6 cellular contexts compared by ENCODE assay signal in the genomic region with DNA sequence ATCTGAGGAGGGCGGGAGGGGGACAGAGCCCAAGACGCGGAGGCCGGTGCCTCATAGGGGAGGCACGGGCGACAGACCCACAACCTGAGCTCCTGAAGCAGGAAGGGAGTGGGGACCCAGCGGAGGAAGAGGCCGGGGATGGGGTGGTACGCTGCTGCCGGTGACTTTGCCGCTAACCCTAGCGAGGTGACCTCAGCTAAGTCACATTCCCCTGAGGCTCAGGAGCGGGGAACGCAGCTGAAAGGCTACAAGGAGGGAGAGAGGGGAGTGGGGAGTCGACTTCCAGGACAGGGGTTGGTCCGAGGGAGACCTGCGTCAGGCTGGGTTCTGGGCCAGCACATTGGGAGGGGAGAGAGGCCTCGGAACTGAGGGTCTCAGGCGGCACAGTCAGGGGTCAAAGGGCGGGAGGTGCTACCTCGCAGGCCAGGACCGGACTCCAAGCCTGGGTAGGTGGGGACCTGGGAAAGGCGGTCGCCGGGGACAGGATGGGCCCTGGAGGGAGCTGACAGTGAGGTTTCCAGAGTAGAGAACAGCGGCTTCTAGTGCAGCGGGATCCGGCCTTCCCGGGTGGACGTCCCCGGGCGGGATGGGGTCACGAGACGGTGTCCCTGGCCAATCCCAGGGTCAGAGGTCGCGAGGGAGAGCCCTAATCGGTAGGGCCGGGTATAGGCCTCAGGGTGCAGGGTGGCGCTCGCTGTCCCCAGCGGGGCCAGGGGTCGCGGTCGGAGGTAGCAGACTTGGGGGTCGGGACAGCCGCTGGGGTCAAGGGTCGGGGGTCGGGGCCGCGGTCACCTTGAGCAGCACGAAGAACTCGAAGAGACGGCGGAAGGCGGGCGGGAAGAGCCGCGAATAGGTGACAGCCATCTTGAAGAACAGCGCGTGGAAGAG. TPM values are rescaled to one million over a fixed set of nuclear protein-coding genes. Genes with fewer than 3 reads are reported as not detected.
DNase-seq lines count a peak whose midpoint lies in the region; ATAC-seq, FAIRE-seq and TF ChIP-seq lines count a peak whose summit lies in the region.

No MANE protein-coding gene starts in this region.

- H3K9me1 ChIP-seq in IMR-90 (ENCODE audit: insufficient read depth, low read length) (peaks cover 9% of the 10 kb centered on the region; the same call in 1 of the 2 replicates), K562 (ENCODE audit: control insufficient read depth, insufficient read depth, low read length) (peaks cover 16% of the 10 kb centered on the region)

- TF ChIP-seq CTCF in IMR-90 (conservative IDR thresholded peaks at IDR 0.05; ENCODE audit: low read depth, low read length): no peak
- no peak for TF ChIP-seq CTCF in K562 (IDR thresholded peaks at IDR 0.05 in 2 of 3, conservative IDR thresholded peaks at IDR 0.05 in 1 of 3; ENCODE audit: insufficient read depth in 2 of 3, low read depth in 1 of 3, low read length in 3 of 3)
- TF ChIP-seq CTCF in nephron (IDR thresholded peaks at IDR 0.05; ENCODE audit: unreplicated experiment in 3 of 3): no peak

- CTCF ChIA-PET in IMR-90 (lab: Yijun Ruan, JAX): interaction anchor here (0.5 kb wide), 1 partner anchor 175 kb away, joined by 4 read pairs; no protein-coding TSS in a partner anchor
- CTCF ChIA-PET in K562 (lab: Yijun Ruan, JAX; ENCODE audit: low intra/inter-chr PET ratio): interaction anchor here (0.6 kb wide), 1 partner anchor 476 kb away, joined by 3 read pairs; no protein-coding TSS in a partner anchor

- peak overlapping the region; percentile 66 for H3K27ac ChIP-seq in IMR-90 (ENCODE audit: insufficient read depth, low read length)
- H3K27ac ChIP-seq in K562 (ENCODE audit: extremely low read depth, low read depth, low read length): peak overlapping the region; percentile 100

- H3K4me1 ChIP-seq in IMR-90 (ENCODE audit: control insufficient read depth, insufficient read depth, low read length): peaks cover 33% of the 10 kb centered on the region
- H3K4me1 ChIP-seq in K562 (replicated peaks in 1 of 2; ENCODE audit: control insufficient read depth in 2 of 2, insufficient read depth in 2 of 2, low read length in 2 of 2): peaks cover 27 to 76% of the 10 kb centered on the region in 2 experiments

- peaks cover 59% of the 10 kb centered on the region for H3K79me2 ChIP-seq in K562 (ENCODE audit: control insufficient read depth, insufficient read depth, low read length)

- H3K56ac ChIP-seq in IMR-90 (ENCODE audit: extremely low read depth, insufficient read depth, low read length): peak overlapping the region; percentile 69

- H3K36me3 ChIP-seq in IMR-90 (ENCODE audit: control insufficient read depth, insufficient read depth, low read length) (no peaks in the 10 kb centered on the region), K562 (ENCODE audit: control insufficient read depth, insufficient read depth, low read length) (peaks cover 44% of the 10 kb centered on the region; the same call in 2 of the 3 replicates)

- H3K36me3 Mint-ChIP-seq in nephron (ENCODE audit: low read depth): no peaks in the 10 kb centered on the region

- no peak overlapping the region for H2BK15ac ChIP-seq in IMR-90 (ENCODE audit: low read depth, low read length)

- TF ChIP-seq RAD21 in IMR-90 (IDR thresholded peaks at IDR 0.05; ENCODE audit: low read length) (no peak), K562 (CRISPR knock-in tag; conservative IDR thresholded peaks at IDR 0.05 in 1 of 2, IDR thresholded peaks at IDR 0.05 in 1 of 2) (no peak)

- no peak for TF ChIP-seq EP300 in K562 (IDR thresholded peaks at IDR 0.05; ENCODE audit: low read length)

- H3K4ac ChIP-seq in IMR-90 (ENCODE audit: low read depth, low read length): peak overlapping the region; percentile 78

- H3K23ac ChIP-seq in IMR-90 (ENCODE audit: low read depth, low read length): peak overlapping the region; percentile 93

- H3K4me3 Mint-ChIP-seq in nephron: peak overlapping the region; percentile 89 to 94 (median 92)

- H2AK9ac ChIP-seq in IMR-90 (replicated peaks; ENCODE audit: low read depth, low read length, poor library complexity): peak overlapping the region; percentile 95

- H3K4me2 ChIP-seq in IMR-90 (ENCODE audit: low read depth, low read length) (peak overlapping the region; percentile 98), K562 (ENCODE audit: insufficient read depth, low read length) (peak overlapping the region; percentile 88)

- H3K27me3 Mint-ChIP-seq in nephron (ENCODE audit: low read depth): peaks cover 3% of the 10 kb centered on the region

- DNase-seq in IMR-90 (no peak), K562 (ENCODE audit: extremely low read depth in 1 of 4, low spot score in 3 of 4) (peak in 3 of 4 experiments; percentile 55 to 71 (median 67)), DMS 273 treated with DMSO at 0.1 percent for 48 hours (lab: John Stamatoyannopoulos, UW) (no peak), cerebellum (ENCODE audit: low spot score) (no peak), DMS 273 (lab: John Stamatoyannopoulos, UW; ENCODE audit: unreplicated experiment) (no peak)

- intact Hi-C loops in IMR-90 (cut with micrococcal nuclease) (no loop called here), K562 (cut with micrococcal nuclease) (loop anchor here (2.0 kb wide), 2 partner anchors 21 to 83 kb away; a partner anchor contains a TSS)

- in situ Hi-C loops in IMR-90 (cut with MboI; ENCODE audit: low sequenced_read_pairs): no loop called here
- in situ Hi-C loops in K562 (cut with MboI): no loop called here

- H3K9me3 ChIP-seq in IMR-90 (ENCODE audit: control insufficient read depth, insufficient read depth, low read length) (no peaks in the 10 kb centered on the region), K562 (replicated peaks; ENCODE audit: control insufficient read depth, insufficient read depth, low read depth, low read length) (no peaks in the 10 kb centered on the region)

- H3K9ac ChIP-seq in IMR-90 (ENCODE audit: low read depth, low read length): peak overlapping the region; percentile 93
- H3K9ac ChIP-seq in K562 (ENCODE audit: insufficient read depth in 1 of 2, low read depth in 2 of 2, low read length in 2 of 2): peak overlapping the region; percentile 88 to 99

- H3K27ac Mint-ChIP-seq in nephron: peak overlapping the region; percentile 27 to 79 (median 72)

- H3K4me3 ChIP-seq in IMR-90 (ENCODE audit: insufficient read depth, low read depth, low read length): peak overlapping the region; percentile 66
- peak overlapping the region; percentile 94 for H3K4me3 ChIP-seq in K562

- H3K14ac ChIP-seq in IMR-90 (replicated peaks; ENCODE audit: low read depth, low read length): peak overlapping the region; percentile 87

- peak overlapping the region; percentile 31 for H2BK5ac ChIP-seq in IMR-90 (ENCODE audit: low read depth, low read length, poor library complexity, severe bottlenecking)

- H3K79me1 ChIP-seq in IMR-90 (ENCODE audit: low read depth in 1 of 2, low read length in 2 of 2): peaks cover 0 to 46% of the 10 kb centered on the region in 2 experiments; a peak in 2 of 4 replicates

- peak; percentile 6 for FAIRE-seq in K562 (lab: Jason Lieb, UNC)

- H4K91ac ChIP-seq in IMR-90 (ENCODE audit: insufficient read depth, low read depth, low read length): peak overlapping the region; percentile 57

- no peak overlapping the region; the same call in 1 of the 2 replicates for H2BK120ac ChIP-seq in IMR-90 (ENCODE audit: low read depth, low read length)

- H3K9me3 Mint-ChIP-seq in nephron: no peaks in the 10 kb centered on the region

- H4K20me1 ChIP-seq in IMR-90 (ENCODE audit: insufficient read depth, low read length): peaks cover 57% of the 10 kb centered on the region
- H4K20me1 ChIP-seq in K562 (replicated peaks; ENCODE audit: control insufficient read depth, insufficient read depth, low read length): peaks cover 50% of the 10 kb centered on the region

- H3K27me3 ChIP-seq in IMR-90 (ENCODE audit: control insufficient read depth, insufficient read depth, low read length) (no peaks in the 10 kb centered on the region), K562 (ENCODE audit: control insufficient read depth in 2 of 2, insufficient read depth in 2 of 2, low read length in 2 of 2) (no peaks in the 10 kb centered on the region)

- no peak for TF ChIP-seq POLR2A in IMR-90 (IDR thresholded peaks at IDR 0.05; ENCODE audit: low read depth, low read length)
- TF ChIP-seq POLR2A in K562 (conservative IDR thresholded peaks at IDR 0.05): no peak

- TSS peak; percentile 55 for BruUV-seq in IMR-90 (replicated peaks; lab: Mats Ljungman, UMichigan)
- no TSS peak for BruUV-seq in K562 (replicated peaks; lab: Mats Ljungman, UMichigan)

- H2AK5ac ChIP-seq in IMR-90 (ENCODE audit: low read depth, low read length): peak overlapping the region; percentile 90

- dilution Hi-C loops in IMR-90 (cut with HindIII; ENCODE audit: low sequenced_read_pairs, unreplicated experiment): no loop called here

- H2AFZ ChIP-seq in IMR-90 (replicated peaks; ENCODE audit: low read length, poor library complexity): peak overlapping the region; percentile 84
- H2AFZ ChIP-seq in K562 (ENCODE audit: low read depth, low read length): peak overlapping the region; percentile 54; the same call in 1 of the 2 replicates

- POLR2A ChIA-PET in IMR-90 (lab: Charles Lee; ENCODE audit: unreplicated experiment): interaction anchor here (0.7 kb wide), 1 partner anchor 9 kb away, joined by 3 read pairs; no protein-coding TSS in a partner anchor
- POLR2A ChIA-PET in K562 (lab: Yijun Ruan, JAX): interaction anchor here (0.7 to 1.9 kb wide), 5 partner anchors 10 to 249 kb away, joined by 4 to 14 read pairs (median 6); a partner anchor contains a TSS

- H4K8ac ChIP-seq in IMR-90 (ENCODE audit: low read depth in 2 of 2, low read length in 2 of 2): peak overlapping the region; percentile 65 to 66; a peak in 3 of 4 replicates

- H3K18ac ChIP-seq in IMR-90 (ENCODE audit: low read depth, low read length): no peak overlapping the region

- peaks cover 16% of the 10 kb centered on the region for H3K4me1 Mint-ChIP-seq in nephron

- no peak overlapping the region for H2BK20ac ChIP-seq in IMR-90 (ENCODE audit: low read depth, low read length)

- no peak overlapping the region; the same call in 1 of the 2 replicates for H4K5ac ChIP-seq in IMR-90 (ENCODE audit: low read depth, low read length)

- WGBS in IMR-90 (ENCODE audit: extremely low coverage in 2 of 2, insufficient read length in 1 of 2), 2 experiments: 1% methylated on average over 37 of the region's 60 CpGs; no CpG with 5 or more reads in 1 of the 2 experiments
- WGBS in K562 (ENCODE audit: insufficient coverage, low coverage, missing lambda C conversion rate): under 1% methylated on average over 41 of the region's 60 CpGs

- no peak for ATAC-seq in IMR-90 (ENCODE audit: low read depth)
- no peak for ATAC-seq in K562

RNA-seq across cellular contexts. Expression of a gene that starts 0.7 kb away (rescaled TPM):
- total RNA-seq in IMR-90 (2012; rRNA removed) (22.6 and 26.4 TPM in 2 replicates), K562 (2014; rRNA removed) (135 and 169 TPM in 2 replicates), K562 (2014; rRNA removed; fragmentation: Illumina TruSeq; extraction: Trizol) (13.4 and 18.5 TPM in 2 replicates), K562 (2015; rRNA removed; fragmentation: Illumina TruSeq; extraction: Trizol) (59.7 and 60.9 TPM in 2 replicates), K562 (2021) (176 and 193 TPM in 2 replicates), cerebellum (37.5 TPM)
- polyA plus RNA-seq in IMR-90 (2012; rRNA removed) (153 and 181 TPM in 2 replicates), K562 (2011; rRNA removed) (83.2 and 158 TPM in 2 replicates), K562 (2014; fragmentation: Illumina TruSeq; extraction: Trizol) (63.6 and 79.5 TPM in 2 replicates), K562 (2014; fragmentation: Nextera tagmentation; extraction: Ambion mirVana) (under 1 TPM; 0.52 to 0.57 TPM), K562 (2014; rRNA removed) (225 and 231 TPM in 2 replicates)
- 88.4 and 194 TPM in 2 replicates for polyA plus RNA-seq in IMR-90 (2012; cell fraction: cytosol; rRNA removed)
- polyA plus RNA-seq in IMR-90 (2012; cell fraction: nucleus; rRNA removed; ENCODE audit: low replicate concordance): 867 and 2,100 TPM in 2 replicates
- total RNA-seq in K562 (2011; cell fraction: chromatin; rRNA removed; ENCODE audit: low replicate concordance): 157 and 512 TPM in 2 replicates
- 498 and 541 TPM in 2 replicates for total RNA-seq in K562 (2011; cell fraction: nucleolus; rRNA removed)
- total RNA-seq in K562 (2011; cell fraction: nucleoplasm; rRNA removed): 251 and 289 TPM in 2 replicates
- 163 and 311 TPM in 2 replicates for polyA plus RNA-seq in K562 (2011; cell fraction: cytosol; rRNA removed)
- 1,374 and 1,890 TPM in 2 replicates for polyA plus RNA-seq in K562 (2011; cell fraction: nucleus; rRNA removed)
- polyA plus RNA-seq in K562 (2012): 118 and 187 TPM in 2 replicates
- 18.2 and 31.6 TPM in 2 replicates for polyA minus RNA-seq in K562 (2011; rRNA and poly(A)+ RNA removed)
- 42.1 and 50.9 TPM in 2 replicates for polyA minus RNA-seq in K562 (2011; cell fraction: cytosol; rRNA and poly(A)+ RNA removed)
- polyA minus RNA-seq in K562 (2011; cell fraction: nucleus; rRNA and poly(A)+ RNA removed): 105 and 111 TPM in 2 replicates

RNA-seq across cellular contexts. Expression of a gene that starts 1.1 kb away (rescaled TPM):
- total RNA-seq in IMR-90 (2012; rRNA removed) (not detected in 2 replicates), K562 (2014; rRNA removed) (not detected in 2 replicates), K562 (2014; rRNA removed; fragmentation: Illumina TruSeq; extraction: Trizol) (not detected in 2 replicates), K562 (2015; rRNA removed; fragmentation: Illumina TruSeq; extraction: Trizol) (not detected in 2 replicates), K562 (2021) (not detected in 2 replicates), cerebellum (not detected)
- polyA plus RNA-seq in IMR-90 (2012; rRNA removed) (not detected in 2 replicates), K562 (2011; rRNA removed) (not detected in 2 replicates), K562 (2014; fragmentation: Illumina TruSeq; extraction: Trizol) (not detected in 2 replicates), K562 (2014; fragmentation: Nextera tagmentation; extraction: Ambion mirVana) (not detected), K562 (2014; rRNA removed) (not detected in 2 replicates)
- not detected in 2 replicates for polyA plus RNA-seq in IMR-90 (2012; cell fraction: cytosol; rRNA removed)
- not detected in 2 replicates for polyA plus RNA-seq in IMR-90 (2012; cell fraction: nucleus; rRNA removed; ENCODE audit: low replicate concordance)
- not detected in 2 replicates for total RNA-seq in K562 (2011; cell fraction: chromatin; rRNA removed; ENCODE audit: low replicate concordance)
- not detected in 2 replicates for total RNA-seq in K562 (2011; cell fraction: nucleolus; rRNA removed)
- total RNA-seq in K562 (2011; cell fraction: nucleoplasm; rRNA removed): not detected in 2 replicates
- polyA plus RNA-seq in K562 (2011; cell fraction: cytosol; rRNA removed): not detected in 2 replicates
- polyA plus RNA-seq in K562 (2011; cell fraction: nucleus; rRNA removed): not detected in 2 replicates
- not detected in 2 replicates for polyA plus RNA-seq in K562 (2012)
- polyA minus RNA-seq in K562 (2011; rRNA and poly(A)+ RNA removed): under 0.01 TPM in 2 replicates
- polyA minus RNA-seq in K562 (2011; cell fraction: cytosol; rRNA and poly(A)+ RNA removed): 667 TPM in 1 of 2 replicates, not detected in the other
- polyA minus RNA-seq in K562 (2011; cell fraction: nucleus; rRNA and poly(A)+ RNA removed): under 0.01 TPM in 1 of 2 replicates, not detected in the other

RNA-seq across cellular contexts. Expression of a gene that starts 6.2 kb away (rescaled TPM):
- total RNA-seq in IMR-90 (2012; rRNA removed): 270 and 272 TPM in 2 replicates
- 385 and 395 TPM in 2 replicates for polyA plus RNA-seq in IMR-90 (2012; rRNA removed)
- 751 and 1,323 TPM in 2 replicates for polyA plus RNA-seq in IMR-90 (2012; cell fraction: cytosol; rRNA removed)
- polyA plus RNA-seq in IMR-90 (2012; cell fraction: nucleus; rRNA removed; ENCODE audit: low replicate concordance): 398 and 523 TPM in 2 replicates
- total RNA-seq in K562 (2011; cell fraction: chromatin; rRNA removed; ENCODE audit: low replicate concordance): 25.1 and 70.9 TPM in 2 replicates
- 40.8 and 41.4 TPM in 2 replicates for total RNA-seq in K562 (2011; cell fraction: nucleolus; rRNA removed)
- total RNA-seq in K562 (2011; cell fraction: nucleoplasm; rRNA removed): 34.4 and 52.1 TPM in 2 replicates
- 82.3 and 124 TPM in 2 replicates for total RNA-seq in K562 (2014; rRNA removed)
- total RNA-seq in K562 (2014; rRNA removed; fragmentation: Illumina TruSeq; extraction: Trizol): 33.7 and 45.6 TPM in 2 replicates
- 52.7 and 54.9 TPM in 2 replicates for total RNA-seq in K562 (2015; rRNA removed; fragmentation: Illumina TruSeq; extraction: Trizol)
- 161 and 174 TPM in 2 replicates for total RNA-seq in K562 (2021)
- polyA plus RNA-seq in K562 (2011; rRNA removed): 36.4 and 61.3 TPM in 2 replicates
- 82.9 and 105 TPM in 2 replicates for polyA plus RNA-seq in K562 (2011; cell fraction: cytosol; rRNA removed)
- 42.5 and 55.7 TPM in 2 replicates for polyA plus RNA-seq in K562 (2011; cell fraction: nucleus; rRNA removed)
- 82.7 and 152 TPM in 2 replicates for polyA plus RNA-seq in K562 (2012)
- polyA plus RNA-seq in K562 (2014; fragmentation: Illumina TruSeq; extraction: Trizol): 123 and 158 TPM in 2 replicates
- polyA plus RNA-seq in K562 (2014; fragmentation: Nextera tagmentation; extraction: Ambion mirVana): 10 to 100 TPM; 12.1 to 12.8 TPM
- 71.3 and 73.3 TPM in 2 replicates for polyA plus RNA-seq in K562 (2014; rRNA removed)
- 45.8 and 50.7 TPM in 2 replicates for polyA minus RNA-seq in K562 (2011; rRNA and poly(A)+ RNA removed)
- polyA minus RNA-seq in K562 (2011; cell fraction: cytosol; rRNA and poly(A)+ RNA removed): 132 and 161 TPM in 2 replicates
- polyA minus RNA-seq in K562 (2011; cell fraction: nucleus; rRNA and poly(A)+ RNA removed): 9.0 and 15.9 TPM in 2 replicates
- total RNA-seq in cerebellum: 12.2 TPM

RNA-seq across cellular contexts. Expression of a gene that starts 19.7 kb away (rescaled TPM):
- total RNA-seq in IMR-90 (2012; rRNA removed) (0.36 and 0.56 TPM in 2 replicates), K562 (2014; rRNA removed) (31.4 and 45.4 TPM in 2 replicates), K562 (2014; rRNA removed; fragmentation: Illumina TruSeq; extraction: Trizol) (8.9 and 12.7 TPM in 2 replicates), K562 (2015; rRNA removed; fragmentation: Illumina TruSeq; extraction: Trizol) (19.1 and 22.8 TPM in 2 replicates), K562 (2021) (90.0 and 96.1 TPM in 2 replicates), cerebellum (10.3 TPM)
- polyA plus RNA-seq in IMR-90 (2012; rRNA removed) (3.2 and 3.3 TPM in 2 replicates), K562 (2011; rRNA removed) (32.6 and 52.0 TPM in 2 replicates), K562 (2014; fragmentation: Illumina TruSeq; extraction: Trizol) (31.2 and 32.6 TPM in 2 replicates), K562 (2014; fragmentation: Nextera tagmentation; extraction: Ambion mirVana) (1 to 10 TPM; 2.3 to 3.0 TPM), K562 (2014; rRNA removed) (73.5 and 94.1 TPM in 2 replicates)
- polyA plus RNA-seq in IMR-90 (2012; cell fraction: cytosol; rRNA removed): 3.0 and 3.3 TPM in 2 replicates
- 21.0 and 42.9 TPM in 2 replicates for polyA plus RNA-seq in IMR-90 (2012; cell fraction: nucleus; rRNA removed; ENCODE audit: low replicate concordance)
- total RNA-seq in K562 (2011; cell fraction: chromatin; rRNA removed; ENCODE audit: low replicate concordance): 266 and 789 TPM in 2 replicates
- 519 and 639 TPM in 2 replicates for total RNA-seq in K562 (2011; cell fraction: nucleolus; rRNA removed)
- total RNA-seq in K562 (2011; cell fraction: nucleoplasm; rRNA removed): 258 and 297 TPM in 2 replicates
- polyA plus RNA-seq in K562 (2011; cell fraction: cytosol; rRNA removed): 31.0 and 47.7 TPM in 2 replicates
- 504 and 724 TPM in 2 replicates for polyA plus RNA-seq in K562 (2011; cell fraction: nucleus; rRNA removed)
- polyA plus RNA-seq in K562 (2012): 65.1 and 67.9 TPM in 2 replicates
- polyA minus RNA-seq in K562 (2011; rRNA and poly(A)+ RNA removed): 13.1 and 14.8 TPM in 2 replicates
- polyA minus RNA-seq in K562 (2011; cell fraction: cytosol; rRNA and poly(A)+ RNA removed): 24.3 and 51.6 TPM in 2 replicates
- 164 and 176 TPM in 2 replicates for polyA minus RNA-seq in K562 (2011; cell fraction: nucleus; rRNA and poly(A)+ RNA removed)

RNA-seq across cellular contexts. Expression of a gene that starts 20.0 kb away (rescaled TPM):
- total RNA-seq in IMR-90 (2012; rRNA removed): under 0.01 and 0.28 TPM in 2 replicates
- polyA plus RNA-seq in IMR-90 (2012; rRNA removed): 0.91 and 1.8 TPM in 2 replicates
- 1.0 and 2.6 TPM in 2 replicates for polyA plus RNA-seq in IMR-90 (2012; cell fraction: cytosol; rRNA removed)
- polyA plus RNA-seq in IMR-90 (2012; cell fraction: nucleus; rRNA removed; ENCODE audit: low replicate concordance): 6.9 and 13.4 TPM in 2 replicates
- 0.32 and 0.88 TPM in 2 replicates for total RNA-seq in K562 (2011; cell fraction: chromatin; rRNA removed; ENCODE audit: low replicate concordance)
- total RNA-seq in K562 (2011; cell fraction: nucleolus; rRNA removed): 1.3 and 2.9 TPM in 2 replicates
- total RNA-seq in K562 (2011; cell fraction: nucleoplasm; rRNA removed): 0.29 and 0.46 TPM in 2 replicates
- total RNA-seq in K562 (2014; rRNA removed): 0.95 TPM in 1 of 2 replicates, not detected in the other
- not detected in 2 replicates for total RNA-seq in K562 (2014; rRNA removed; fragmentation: Illumina TruSeq; extraction: Trizol)
- total RNA-seq in K562 (2015; rRNA removed; fragmentation: Illumina TruSeq; extraction: Trizol): not detected in 2 replicates
- total RNA-seq in K562 (2021): 0.51 TPM in 1 of 2 replicates, not detected in the other
- 0.06 and 0.23 TPM in 2 replicates for polyA plus RNA-seq in K562 (2011; rRNA removed)
- polyA plus RNA-seq in K562 (2011; cell fraction: cytosol; rRNA removed): 0.31 and 0.53 TPM in 2 replicates
- polyA plus RNA-seq in K562 (2011; cell fraction: nucleus; rRNA removed): 2.2 and 2.5 TPM in 2 replicates
- 0.12 and 0.51 TPM in 2 replicates for polyA plus RNA-seq in K562 (2012)
- not detected in 2 replicates for polyA plus RNA-seq in K562 (2014; fragmentation: Illumina TruSeq; extraction: Trizol)
- polyA plus RNA-seq in K562 (2014; fragmentation: Nextera tagmentation; extraction: Ambion mirVana): not detected
- 0.15 and 0.19 TPM in 2 replicates for polyA plus RNA-seq in K562 (2014; rRNA removed)
- 0.06 TPM in 1 of 2 replicates, not detected in the other for polyA minus RNA-seq in K562 (2011; rRNA and poly(A)+ RNA removed)
- polyA minus RNA-seq in K562 (2011; cell fraction: cytosol; rRNA and poly(A)+ RNA removed): not detected in 2 replicates
- 0.40 and 1.4 TPM in 2 replicates for polyA minus RNA-seq in K562 (2011; cell fraction: nucleus; rRNA and poly(A)+ RNA removed)
- not detected for total RNA-seq in cerebellum

Comparison
In these comparisons a context has a peak if more than half of its experiments do, and no peak if none do; other contexts are left out.
1. DNase-seq: peak in K562 (3 of 4); none in IMR-90 (single experiment), DMS 273 treated with DMSO at 0.1 percent for 48 hours (single experiment), cerebellum (single experiment) and DMS 273 (single experiment).